16 cellular contexts compared by ENCODE assay signal in the genomic region with DNA sequence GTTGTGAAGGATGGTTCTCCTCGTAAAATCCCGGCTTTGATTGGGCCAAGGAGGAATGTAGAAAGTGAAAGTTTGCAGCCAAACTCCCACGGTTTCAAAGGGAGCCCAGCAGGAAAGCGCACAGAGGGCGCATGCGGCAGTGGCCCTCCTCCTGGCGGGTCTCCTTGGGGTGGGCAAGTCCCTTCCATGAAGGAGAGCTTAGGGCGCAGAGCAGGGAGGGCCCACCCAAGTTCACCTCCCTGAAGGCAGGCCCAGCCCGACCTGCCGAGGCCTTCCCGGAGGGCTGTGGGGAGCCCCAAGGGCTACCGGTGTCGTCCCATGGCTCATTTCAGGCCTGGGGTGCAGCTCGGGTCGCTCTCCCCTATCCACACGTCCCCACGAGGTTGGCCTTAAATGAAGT. TPM values are rescaled to one million over a fixed set of nuclear protein-coding genes. Genes with fewer than 3 reads are reported as not detected.
DNase-seq lines count a peak whose midpoint lies in the region; TF ChIP-seq lines count a peak whose summit lies in the region.
"Had no signal": no experiment of that assay in that cellular context is flagged by ENCODE, and none has a peak within 500 bp of the region (broad histone marks: within the 10 kb centered on the region; RNA-seq: fewer than 3 reads in every experiment).

No MANE protein-coding gene starts in this region.

- H3K4me2 ChIP-seq in mesendoderm (ENCODE audit: low read length) (peak overlapping the region; percentile 5), MM.1S (ENCODE audit: low read depth, low read length) (no peak overlapping the region), PC-9 (no peak overlapping the region)

- CTCF ChIA-PET in PC-9 (lab: Charles Lee), result no interaction called here

- H3K27ac ChIP-seq in coronary artery (peak overlapping the region; percentile 64 to 86), mesendoderm (ENCODE audit: low read depth, low read length) (no peak overlapping the region), stomach smooth muscle (ENCODE audit: low read length) (peak overlapping the region; percentile 41), MM.1S (ENCODE audit: low read length) (no peak overlapping the region), PC-9 (no peak overlapping the region)
- H3K27ac ChIP-seq: C4-2B, pancreas had no signal

- no peaks in the 10 kb centered on the region for H3K27me3 ChIP-seq in mesendoderm (ENCODE audit: insufficient read depth, low read length, poor library complexity)
- H3K27me3 ChIP-seq in stomach smooth muscle (ENCODE audit: control insufficient read depth in 1 of 2, insufficient read depth in 2 of 2, low read length in 2 of 2), result peaks cover 0 to 22% of the 10 kb centered on the region in 2 donors
- H3K27me3 ChIP-seq in MM.1S (replicated peaks; ENCODE audit: insufficient read depth, low read length), result peaks cover 75% of the 10 kb centered on the region
- peaks cover 47% of the 10 kb centered on the region for H3K27me3 ChIP-seq in PC-9 (ENCODE audit: insufficient read depth, low read depth)

- H3K79me1 ChIP-seq in mesendoderm (ENCODE audit: low read length), result no peaks in the 10 kb centered on the region

- H4K20me1 ChIP-seq in MM.1S (ENCODE audit: insufficient read depth, low read length) (no peaks in the 10 kb centered on the region), PC-9 (ENCODE audit: insufficient read depth) (no peaks in the 10 kb centered on the region)

- no peaks in the 10 kb centered on the region for H3K9me3 ChIP-seq in stomach smooth muscle (ENCODE audit: control insufficient read depth in 2 of 2, low read length in 2 of 2)
- H3K9me3 ChIP-seq in MM.1S (replicated peaks; ENCODE audit: insufficient read depth, low read length), result no peaks in the 10 kb centered on the region
- H3K9me3 ChIP-seq in PC-9 (ENCODE audit: insufficient read depth, low read depth), result no peaks in the 10 kb centered on the region
- H3K9me3 ChIP-seq: pancreas had no signal

- no peak overlapping the region for H3K23ac ChIP-seq in mesendoderm (ENCODE audit: low read length)

- H2AFZ ChIP-seq in MM.1S (ENCODE audit: low read length) (no peak overlapping the region), PC-9 (no peak overlapping the region)

- POLR2A ChIA-PET in PC-9 (lab: Charles Lee; ENCODE audit: unreplicated experiment), result no interaction called here

- H2BK5ac ChIP-seq in mesendoderm (ENCODE audit: low read length), result no peak overlapping the region

- WGBS in mesendoderm (ENCODE audit: extremely low coverage, insufficient coverage, low lambda C conversion rate), result no CpG with 5 or more reads among the region's 17 CpGs

- H2AK5ac ChIP-seq in mesendoderm (ENCODE audit: low read length), result no peak overlapping the region

- no peak overlapping the region for H4K8ac ChIP-seq in mesendoderm (ENCODE audit: low read depth, low read length)

- no peak overlapping the region for H3K18ac ChIP-seq in mesendoderm (ENCODE audit: low read length)

- H3K36me3 ChIP-seq in mesendoderm (ENCODE audit: control insufficient read depth, insufficient read depth, low read length) (no peaks in the 10 kb centered on the region), stomach smooth muscle (ENCODE audit: control insufficient read depth in 2 of 2, insufficient read depth in 2 of 2, low read length in 2 of 2) (no peaks in the 10 kb centered on the region), MM.1S (replicated peaks; ENCODE audit: insufficient read depth, low read length) (no peaks in the 10 kb centered on the region), PC-9 (ENCODE audit: low read depth) (no peaks in the 10 kb centered on the region)
- H3K36me3 ChIP-seq: pancreas had no signal

- no peak overlapping the region for H3K4ac ChIP-seq in mesendoderm (ENCODE audit: low read depth, low read length)

- H3K4me1 ChIP-seq in mesendoderm (ENCODE audit: control insufficient read depth, low read depth, low read length), result peaks cover 2% of the 10 kb centered on the region
- peaks cover 9% of the 10 kb centered on the region for H3K4me1 ChIP-seq in stomach smooth muscle (ENCODE audit: control insufficient read depth, insufficient read depth, low read length)
- no peaks in the 10 kb centered on the region for H3K4me1 ChIP-seq in MM.1S (ENCODE audit: low read length)
- no peaks in the 10 kb centered on the region for H3K4me1 ChIP-seq in PC-9 (replicated peaks; ENCODE audit: insufficient read depth)
- H3K4me1 ChIP-seq: pancreas had no signal

- H2BK15ac ChIP-seq in mesendoderm (replicated peaks; ENCODE audit: low read depth), result no peak overlapping the region

- peak overlapping the region; percentile 49 for H3K56ac ChIP-seq in mesendoderm (ENCODE audit: low read length)

- H3K79me2 ChIP-seq in mesendoderm (ENCODE audit: control insufficient read depth, insufficient read depth, low read length) (peaks cover 23% of the 10 kb centered on the region), MM.1S (ENCODE audit: low read length) (no peaks in the 10 kb centered on the region), PC-9 (ENCODE audit: low read depth) (no peaks in the 10 kb centered on the region)

- intact Hi-C loops in PC-9 (cut with micrococcal nuclease; ENCODE audit: unreplicated experiment), result no loop called here

- DNase-seq in GM20000 (ENCODE audit: low spot score) (peak; percentile 7), coronary artery (ENCODE audit: low spot score) (peak; percentile 72), mesendoderm (peak; percentile 40), MM.1S (no peak), NCI-H1048 (lab: John Stamatoyannopoulos, UW) (no peak), PC-9 (no peak), NCI-H2081 (lab: John Stamatoyannopoulos, UW) (no peak)
- DNase-seq: activated CD4-positive, alpha-beta T cell treated with anti-CD3 and anti-CD28 coated beads, Interleukin-2, amount 50 U/mL, for 48 hours; activated effector memory CD4-positive, alpha-beta T cell treated with anti-CD3 and anti-CD28 coated beads, Interleukin-2, amount 50 U/mL, for 16 hours; central memory CD4-positive, alpha-beta T cell; kidney glomerular epithelial cell; NCI-H446 had no signal

- no TSS peak for BruUV-seq in PC-9 (replicated peaks; lab: Mats Ljungman, UMichigan)

- H3F3A ChIP-seq in MM.1S (ENCODE audit: insufficient read depth, low read length) (no peaks in the 10 kb centered on the region), PC-9 (ENCODE audit: insufficient read depth, low read depth) (no peaks in the 10 kb centered on the region)

- H3K4me3 ChIP-seq in coronary artery, result peak overlapping the region; percentile 74
- H3K4me3 ChIP-seq in mesendoderm (ENCODE audit: low read length), result no peak overlapping the region
- H3K4me3 ChIP-seq in stomach smooth muscle (ENCODE audit: low read length in 2 of 2), result peak overlapping the region; percentile 49 to 68
- H3K4me3 ChIP-seq in MM.1S (ENCODE audit: low read length), result no peak overlapping the region
- no peak overlapping the region for H3K4me3 ChIP-seq in PC-9

- H4K5ac ChIP-seq in mesendoderm (ENCODE audit: low read length), result no peak overlapping the region

- no peak for TF ChIP-seq CTCF in GM20000 (IDR thresholded peaks at IDR 0.05; ENCODE audit: extremely low read depth, missing control alignments)
- TF ChIP-seq CTCF in coronary artery (IDR thresholded peaks at IDR 0.05), result no peak
- no peak for TF ChIP-seq CTCF in MM.1S (IDR thresholded peaks at IDR 0.05; ENCODE audit: low read length)
- no peak for TF ChIP-seq CTCF in PC-9 (conservative IDR thresholded peaks at IDR 0.05)

- H3K9me2 ChIP-seq in MM.1S (replicated peaks; ENCODE audit: insufficient read depth, low read length) (no peaks in the 10 kb centered on the region), PC-9 (ENCODE audit: insufficient read depth) (no peaks in the 10 kb centered on the region)

- no peak overlapping the region for H2BK120ac ChIP-seq in mesendoderm (ENCODE audit: low read depth, low read length)

- H3K9ac ChIP-seq in mesendoderm (ENCODE audit: low read length) (peak overlapping the region; percentile 14), stomach smooth muscle (ENCODE audit: low read length in 2 of 2) (peak overlapping the region; percentile 36 to 38), MM.1S (ENCODE audit: low read length) (no peak overlapping the region)

RNA-seq across cellular contexts. Expression of a gene that starts 2.0 kb away (rescaled TPM):
- 45.7 TPM for polyA plus RNA-seq in mesendoderm (2013, experiment 1 of 2)
- polyA plus RNA-seq in mesendoderm (2013, experiment 2 of 2), result 46.5 TPM
- 0.17 and 0.25 TPM in 2 replicates for total RNA-seq in PC-9 (2021)

RNA-seq across cellular contexts. Expression of a gene that starts 33.8 kb away (rescaled TPM):
- polyA plus RNA-seq in mesendoderm (2013, experiment 1 of 2), result 237 TPM
- polyA plus RNA-seq in mesendoderm (2013, experiment 2 of 2), result 230 TPM
- 223 and 310 TPM in 2 replicates for total RNA-seq in PC-9 (2021)

RNA-seq across cellular contexts. Expression of a gene that starts 34.1 kb away (rescaled TPM):
- 42.6 TPM for polyA plus RNA-seq in mesendoderm (2013, experiment 1 of 2)
- 41.0 TPM for polyA plus RNA-seq in mesendoderm (2013, experiment 2 of 2)
- total RNA-seq in PC-9 (2021), result 47.7 and 63.4 TPM in 2 replicates

RNA-seq across cellular contexts. Expression of a gene that starts 47.5 kb away (rescaled TPM):
- polyA plus RNA-seq in mesendoderm (2013, experiment 1 of 2), result 0.18 TPM
- 0.01 TPM for polyA plus RNA-seq in mesendoderm (2013, experiment 2 of 2)
- 0.40 and 0.46 TPM in 2 replicates for total RNA-seq in PC-9 (2021)
- total RNA-seq: T-helper 2 cell treated with Interferon-gamma antibody and Interleukin-4, amounts not matched to agents 100 ng/mL and 5 ng/mL, for 36 hours had no signal

RNA-seq across cellular contexts. Expression of a gene that starts 57.7 kb away (rescaled TPM):
- 11.3 TPM for polyA plus RNA-seq in mesendoderm (2013, experiment 1 of 2)
- polyA plus RNA-seq in mesendoderm (2013, experiment 2 of 2), result 10.2 TPM
- total RNA-seq in PC-9 (2021), result 68.8 and 79.0 TPM in 2 replicates

Comparison
In these comparisons a context has a peak if more than half of its experiments do, and no peak if none do; other contexts are left out.
1. DNase-seq: peak in GM20000 (single experiment), coronary artery (single experiment) and mesendoderm (single experiment); none in MM.1S (single experiment), NCI-H1048 (single experiment), PC-9 (0 of 2) and NCI-H2081 (0 of 2).
2. H3K27ac ChIP-seq: peak in coronary artery (2 of 2) and stomach smooth muscle (single experiment); none in mesendoderm (single experiment), MM.1S (single experiment) and PC-9 (single experiment).
3. H3K4me3 ChIP-seq: peak in coronary artery (single experiment) and stomach smooth muscle (2 of 2); none in mesendoderm (single experiment), MM.1S (single experiment) and PC-9 (single experiment).